Comparison of ENCODE assay signal across 8 cellular contexts in genomic region chr4:46993075-46994006, GRCh38. TPM values are rescaled to one million over a fixed set of nuclear protein-coding genes. Genes with fewer than 3 reads are reported as not detected.
A peak's percentile ranks its signal among the peaks of the same experiment; 100 is the strongest.
DNase-seq lines count a peak whose midpoint lies in the region; ATAC-seq and TF ChIP-seq lines count a peak whose summit lies in the region.

Gene GABRA4, minus strand, starts transcription at chr4:46993581. Its CDS starts 157 bp downstream, at chr4:46993424.

- no peak within 1 kb of the TSS for H2BK20ac ChIP-seq in IMR-90 (ENCODE audit: low read depth, low read length)

- CTCF ChIA-PET in IMR-90 (lab: Yijun Ruan, JAX), result no interaction called here

- no peak within 1 kb of the TSS; a peak in 1 of 4 replicates for H4K8ac ChIP-seq in IMR-90 (ENCODE audit: low read depth in 2 of 2, low read length in 2 of 2)

- peaks cover 0 to 26% (median 3%) of the 10 kb centered on the region in 4 donors for H3K4me1 Mint-ChIP-seq in CD4-positive, CD25-positive, alpha-beta regulatory T cell
- peaks cover 7 to 29% (median 11%) of the 10 kb centered on the region in 4 donors for H3K4me1 Mint-ChIP-seq in naive thymus-derived CD8-positive, alpha-beta T cell

- H3K9ac ChIP-seq in IMR-90 (ENCODE audit: low read depth, low read length) (peak within 1 kb of the TSS; percentile 21; the same call in 1 of the 2 replicates), endocrine pancreas (ENCODE audit: control insufficient read depth, insufficient read depth, low read length) (no peak within 1 kb of the TSS)

- no peak for ATAC-seq in CD4-positive, CD25-positive, alpha-beta regulatory T cell (ENCODE audit: low read depth in 2 of 2)
- ATAC-seq in IMR-90 (ENCODE audit: low read depth) (peak; percentile 74), GM21717 (IDR thresholded peaks at IDR 0.05; ENCODE audit: unreplicated experiment) (no peak)
- peak in 1 of 2 donors; percentile 14 for ATAC-seq in naive thymus-derived CD8-positive, alpha-beta T cell

- peaks cover 24% of the 10 kb centered on the region for H3K27me3 ChIP-seq in CD4-positive, CD25-positive, alpha-beta regulatory T cell (ENCODE audit: control insufficient read depth, insufficient read depth, low read length)
- H3K27me3 ChIP-seq in IMR-90 (ENCODE audit: control insufficient read depth, insufficient read depth, low read length) (peaks cover 39% of the 10 kb centered on the region), endocrine pancreas (ENCODE audit: control insufficient read depth, insufficient read depth, low read length) (peaks cover 11% of the 10 kb centered on the region)

- peaks cover 14% of the 10 kb centered on the region for H3K4me1 ChIP-seq in CD4-positive, CD25-positive, alpha-beta regulatory T cell (ENCODE audit: control insufficient read depth, insufficient read depth, low read length, poor library complexity, severe bottlenecking)
- no peaks in the 10 kb centered on the region for H3K4me1 ChIP-seq in IMR-90 (ENCODE audit: control insufficient read depth, insufficient read depth, low read length)
- H3K4me1 ChIP-seq in endocrine pancreas (ENCODE audit: control insufficient read depth, insufficient read depth, low read length), result no peaks in the 10 kb centered on the region

- peak within 1 kb of the TSS; percentile 71; the same call in 1 of the 2 replicates for H3K23ac ChIP-seq in IMR-90 (ENCODE audit: low read depth, low read length)

- H4K20me1 ChIP-seq in IMR-90 (ENCODE audit: insufficient read depth, low read length), result no peaks in the 10 kb centered on the region

- H2AFZ ChIP-seq in IMR-90 (replicated peaks; ENCODE audit: low read length, poor library complexity), result peak within 1 kb of the TSS; percentile 93

- H3K9me3 ChIP-seq in CD4-positive, CD25-positive, alpha-beta regulatory T cell (ENCODE audit: control insufficient read depth in 2 of 2, low read length in 2 of 2), result no peaks in the 10 kb centered on the region
- peaks cover 4% of the 10 kb centered on the region; the same call in 1 of the 2 replicates for H3K9me3 ChIP-seq in IMR-90 (ENCODE audit: control insufficient read depth, insufficient read depth, low read length)
- H3K9me3 ChIP-seq in endocrine pancreas (ENCODE audit: control insufficient read depth, low read length), result no peaks in the 10 kb centered on the region

- H3K79me1 ChIP-seq in IMR-90 (ENCODE audit: low read depth in 1 of 2, low read length in 2 of 2), result no peaks in the 10 kb centered on the region

- peak within 1 kb of the TSS; percentile 35 for H3K4me3 ChIP-seq in CD4-positive, CD25-positive, alpha-beta regulatory T cell (ENCODE audit: low read depth, low read length)
- H3K4me3 ChIP-seq in IMR-90 (ENCODE audit: insufficient read depth, low read depth, low read length) (peak within 1 kb of the TSS; percentile 45), endocrine pancreas (ENCODE audit: control insufficient read depth, insufficient read depth, low read length) (peak within 1 kb of the TSS; percentile 22)

- no peaks in the 10 kb centered on the region for H3K36me3 ChIP-seq in CD4-positive, CD25-positive, alpha-beta regulatory T cell (ENCODE audit: control insufficient read depth, insufficient read depth, low read length)
- H3K36me3 ChIP-seq in IMR-90 (ENCODE audit: control insufficient read depth, insufficient read depth, low read length), result no peaks in the 10 kb centered on the region; the same call in 1 of the 2 replicates
- no peaks in the 10 kb centered on the region for H3K36me3 ChIP-seq in endocrine pancreas (ENCODE audit: control insufficient read depth, insufficient read depth, low read length)

- peaks cover 47% of the 10 kb centered on the region for H3K27me3 Mint-ChIP-seq in CD4-positive, CD25-positive, alpha-beta regulatory T cell
- peaks cover 22 to 61% (median 38%) of the 10 kb centered on the region in 5 donors for H3K27me3 Mint-ChIP-seq in naive thymus-derived CD8-positive, alpha-beta T cell

- H3K4me2 ChIP-seq in IMR-90 (ENCODE audit: low read depth, low read length), result peak within 1 kb of the TSS; percentile 90

- H3K56ac ChIP-seq in IMR-90 (ENCODE audit: extremely low read depth, insufficient read depth, low read length), result peak within 1 kb of the TSS; percentile 35; the same call in 1 of the 2 replicates

- in situ Hi-C loops in IMR-90 (cut with MboI; ENCODE audit: low sequenced_read_pairs), result no loop called here

- H2BK15ac ChIP-seq in IMR-90 (ENCODE audit: low read depth, low read length), result peak within 1 kb of the TSS; percentile 31; the same call in 1 of the 3 replicates

- H2BK120ac ChIP-seq in IMR-90 (ENCODE audit: low read depth, low read length), result no peak within 1 kb of the TSS

- no peak within 1 kb of the TSS for H3K27ac ChIP-seq in CD4-positive, CD25-positive, alpha-beta regulatory T cell (ENCODE audit: insufficient read depth, low read length, poor library complexity, severe bottlenecking)
- H3K27ac ChIP-seq in IMR-90 (ENCODE audit: insufficient read depth, low read length), result no peak within 1 kb of the TSS

- POLR2A ChIA-PET in IMR-90 (lab: Charles Lee; ENCODE audit: unreplicated experiment), result no interaction called here
- POLR2A ChIA-PET in naive thymus-derived CD8-positive, alpha-beta T cell (lab: Charles Lee), result no interaction called here

- TF ChIP-seq POLR2A in IMR-90 (IDR thresholded peaks at IDR 0.05; ENCODE audit: low read depth, low read length), result no peak

- TF ChIP-seq RAD21 in IMR-90 (IDR thresholded peaks at IDR 0.05; ENCODE audit: low read length), result no peak

- H3K18ac ChIP-seq in IMR-90 (ENCODE audit: low read depth, low read length), result no peak within 1 kb of the TSS

- peak within 1 kb of the TSS; percentile 57 for H3K14ac ChIP-seq in IMR-90 (replicated peaks; ENCODE audit: low read depth, low read length)

- H2BK5ac ChIP-seq in IMR-90 (ENCODE audit: low read depth, low read length, poor library complexity, severe bottlenecking), result peak within 1 kb of the TSS; percentile 14

- intact Hi-C loops in IMR-90 (cut with micrococcal nuclease), result no loop called here

- peaks cover 0 to 5% (median 0%) of the 10 kb centered on the region in 7 donors for H3K9me3 Mint-ChIP-seq in CD4-positive, CD25-positive, alpha-beta regulatory T cell
- no peaks in the 10 kb centered on the region for H3K9me3 Mint-ChIP-seq in naive thymus-derived CD8-positive, alpha-beta T cell

- H4K5ac ChIP-seq in IMR-90 (ENCODE audit: low read depth, low read length), result no peak within 1 kb of the TSS

- no peaks in the 10 kb centered on the region for H3K36me3 Mint-ChIP-seq in CD4-positive, CD25-positive, alpha-beta regulatory T cell
- peaks cover 0 to 6% (median 0%) of the 10 kb centered on the region in 3 donors for H3K36me3 Mint-ChIP-seq in naive thymus-derived CD8-positive, alpha-beta T cell

- H3K4ac ChIP-seq in IMR-90 (ENCODE audit: low read depth, low read length), result no peak within 1 kb of the TSS

- H2AK9ac ChIP-seq in IMR-90 (replicated peaks; ENCODE audit: low read depth, low read length, poor library complexity), result peak within 1 kb of the TSS; percentile 80

- no peak within 1 kb of the TSS for H2AK5ac ChIP-seq in IMR-90 (ENCODE audit: low read depth, low read length)

- no peak within 1 kb of the TSS; the same call in 1 of the 2 replicates for H4K91ac ChIP-seq in IMR-90 (ENCODE audit: insufficient read depth, low read depth, low read length)

- TF ChIP-seq CTCF in IMR-90 (conservative IDR thresholded peaks at IDR 0.05; ENCODE audit: low read depth, low read length), result no peak

- 0 out of 2 replicates have a peak, but pooled peaks cover 3% of the 10 kb centered on the region for H3K9me1 ChIP-seq in IMR-90 (ENCODE audit: insufficient read depth, low read length)

- no TSS peak for BruUV-seq in IMR-90 (replicated peaks; lab: Mats Ljungman, UMichigan)

- dilution Hi-C loops in IMR-90 (cut with HindIII; ENCODE audit: low sequenced_read_pairs, unreplicated experiment), result no loop called here

- WGBS in IMR-90 (ENCODE audit: extremely low coverage in 2 of 2, insufficient read length in 1 of 2), 2 experiments, result 2% methylated on average over 28 of the region's 67 CpGs; no CpG with 5 or more reads in 1 of the 2 experiments

- no peak for DNase-seq in CD4-positive, CD25-positive, alpha-beta regulatory T cell
- no peak for DNase-seq in IMR-90
- no peak for DNase-seq in naive thymus-derived CD8-positive, alpha-beta T cell
- no peak for DNase-seq in NCI-H510A (lab: John Stamatoyannopoulos, UW)
- no peak for DNase-seq in stimulated activated naive CD4-positive, alpha-beta T cell (lab: John Stamatoyannopoulos, UW)
- DNase-seq in medulla oblongata (ENCODE audit: extremely low spot score), result no peak

- peak within 1 kb of the TSS in 1 of 3 donors; percentile 6 for H3K27ac Mint-ChIP-seq in CD4-positive, CD25-positive, alpha-beta regulatory T cell
- H3K27ac Mint-ChIP-seq in naive thymus-derived CD8-positive, alpha-beta T cell, result no peak within 1 kb of the TSS

- peak within 1 kb of the TSS in 2 of 4 donors; percentile 57 to 61 for H3K4me3 Mint-ChIP-seq in CD4-positive, CD25-positive, alpha-beta regulatory T cell
- peak within 1 kb of the TSS in 9 of 10 donors; percentile 28 to 77 (median 64) for H3K4me3 Mint-ChIP-seq in naive thymus-derived CD8-positive, alpha-beta T cell

TF ChIP-seq in IMR-90, 13 proteins besides CTCF, POLR2A, EP300 and RAD21 (continues in another document):
- TF ChIP-seq RFX5 (IDR thresholded peaks at IDR 0.05; ENCODE audit: low read depth, low read length), result no peak
- no peak for TF ChIP-seq USF2 (IDR thresholded peaks at IDR 0.05; ENCODE audit: low read depth, low read length)
- TF ChIP-seq ELK1 (IDR thresholded peaks at IDR 0.05; ENCODE audit: borderline replicate concordance, low read depth, low read length), result no peak

RNA-seq across cellular contexts. Expression of gene GABRA4, which starts in this region (rescaled TPM):
- not detected for total RNA-seq in CD4-positive, CD25-positive, alpha-beta regulatory T cell
- polyA plus RNA-seq in CD4-positive, CD25-positive, alpha-beta regulatory T cell, result not detected
- total RNA-seq in IMR-90 (2012; rRNA removed), result 1.7 and 1.8 TPM in 2 replicates
- 1.1 and 1.6 TPM in 2 replicates for polyA plus RNA-seq in IMR-90 (2012; rRNA removed)
- polyA plus RNA-seq in IMR-90 (2012; cell fraction: cytosol; rRNA removed), result 0.05 and 0.19 TPM in 2 replicates
- polyA plus RNA-seq in IMR-90 (2012; cell fraction: nucleus; rRNA removed; ENCODE audit: low replicate concordance), result 0.32 and 0.69 TPM in 2 replicates
- total RNA-seq in naive thymus-derived CD8-positive, alpha-beta T cell, result not detected
- polyA plus RNA-seq in naive thymus-derived CD8-positive, alpha-beta T cell, result not detected
